Comparison of ENCODE assay signal across 8 cellular contexts in the genomic region with DNA sequence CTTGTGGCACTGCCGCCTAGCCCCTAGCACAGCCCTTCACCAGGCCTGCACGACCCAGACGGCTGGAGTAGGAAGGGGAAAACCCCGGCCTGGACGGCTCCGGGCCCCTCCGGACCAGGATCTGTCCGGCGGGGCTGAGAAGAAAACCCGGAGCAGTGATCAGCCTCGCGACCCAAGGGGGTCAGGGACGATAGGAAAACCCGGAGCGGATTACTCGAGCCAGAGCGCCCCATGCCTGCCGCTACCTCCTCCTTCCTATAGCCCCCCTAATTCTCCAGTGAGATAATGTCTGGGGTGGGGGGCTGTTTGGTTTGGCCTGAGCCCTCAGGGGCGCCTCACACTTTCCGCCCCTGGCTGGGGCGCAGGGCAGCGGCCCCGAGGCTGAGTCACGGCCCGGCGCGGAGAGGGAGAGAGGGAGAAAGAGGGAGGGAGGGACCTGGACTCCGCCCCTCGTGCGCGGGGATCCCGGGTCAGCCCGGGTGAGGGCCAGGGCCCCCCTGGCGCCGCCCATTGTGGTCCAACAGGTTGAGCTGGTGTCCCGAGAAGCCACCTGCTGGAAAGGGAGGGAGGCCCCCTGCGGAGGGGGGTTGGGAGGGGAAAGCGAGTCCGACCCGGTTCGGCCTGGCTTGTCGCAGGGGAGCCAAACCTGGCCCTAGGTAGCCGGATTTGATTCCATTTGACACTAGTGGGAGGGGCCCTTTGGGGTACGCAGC. TPM values are rescaled to one million over a fixed set of nuclear protein-coding genes. Genes with fewer than 3 reads are reported as not detected.
DNase-seq lines count a peak whose midpoint lies in the region; TF ChIP-seq lines count a peak whose summit lies in the region.

No MANE protein-coding gene starts in this region.

- peaks cover 30% of the 10 kb centered on the region for H3K79me2 ChIP-seq in GM23248 (ENCODE audit: insufficient read depth)

- no peaks in the 10 kb centered on the region for H3K9me3 ChIP-seq in GM23248 (ENCODE audit: low read depth)
- H3K9me3 ChIP-seq in MG63 = no peaks in the 10 kb centered on the region; the same call in 1 of the 2 replicates

- H3K36me3 Mint-ChIP-seq in nephron (ENCODE audit: low read depth) = no peaks in the 10 kb centered on the region
- no peaks in the 10 kb centered on the region for H3K36me3 Mint-ChIP-seq in stimulated activated naive CD8-positive, alpha-beta T cell treated with anti-CD3 and anti-CD28 coated beads, Interleukin-15, Interleukin-2, amounts not matched to agents 100 ng/mL and 50 ng/mL, for 24 hours (ENCODE audit: low read depth)

- H3K36me3 ChIP-seq in GM23248 (ENCODE audit: low read depth) (no peaks in the 10 kb centered on the region), MG63 (peaks cover 21% of the 10 kb centered on the region)

- H3K27ac ChIP-seq in GM23248 = peak overlapping the region; percentile 67

- peaks cover 4% of the 10 kb centered on the region; the same call in 1 of the 2 replicates for H3F3A ChIP-seq in GM23248 (ENCODE audit: insufficient read depth)

- 1 to 2% methylated on average over 32 to 44 of the region's 44 CpGs for WGBS in GM23248 (ENCODE audit: low coverage in 1 of 2, low lambda C conversion rate in 2 of 2, missing lambda C conversion rate in 2 of 2), 2 experiments

- DNase-seq in DMS53 treated with DMSO at 0.1 percent for 48 hours (lab: John Stamatoyannopoulos, UW; ENCODE audit: unreplicated experiment) (peak; percentile 89), GM23248 (peak; percentile 92), MG63 (peak; percentile 97), SHP77 treated with DMSO at 0.1 percent for 48 hours (lab: John Stamatoyannopoulos, UW) (peak; percentile 94), activated gamma-delta T cell (lab: John Stamatoyannopoulos, UW) (peak; percentile 85), fibroblast of the aortic adventitia (ENCODE audit: low read depth) (peak; percentile 86)

- in situ Hi-C loops in GM23248 (cut with MboI) = no loop called here

- peak overlapping the region; percentile 98 to 99 (median 98) for H3K27ac Mint-ChIP-seq in nephron
- peak overlapping the region; percentile 93 for H3K27ac Mint-ChIP-seq in stimulated activated naive CD8-positive, alpha-beta T cell treated with anti-CD3 and anti-CD28 coated beads, Interleukin-15, Interleukin-2, amounts not matched to agents 100 ng/mL and 50 ng/mL, for 24 hours

- TF ChIP-seq CTCF in fibroblast of the aortic adventitia (IDR thresholded peaks at IDR 0.05; ENCODE audit: insufficient read depth, low read length) = no peak
- TF ChIP-seq CTCF in nephron (IDR thresholded peaks at IDR 0.05; ENCODE audit: unreplicated experiment in 3 of 3) = no peak

- no peaks in the 10 kb centered on the region for H3K9me2 ChIP-seq in GM23248 (ENCODE audit: insufficient read depth)

- no peaks in the 10 kb centered on the region for H3K9me3 Mint-ChIP-seq in nephron
- no peaks in the 10 kb centered on the region for H3K9me3 Mint-ChIP-seq in stimulated activated naive CD8-positive, alpha-beta T cell treated with anti-CD3 and anti-CD28 coated beads, Interleukin-15, Interleukin-2, amounts not matched to agents 100 ng/mL and 50 ng/mL, for 24 hours

- peak overlapping the region; percentile 89 for H3K4me2 ChIP-seq in GM23248 (ENCODE audit: unreplicated experiment)

- peaks cover 25% of the 10 kb centered on the region for H3K4me1 ChIP-seq in GM23248 (ENCODE audit: insufficient read depth)

- H3K4me3 ChIP-seq in GM23248 = peak overlapping the region; percentile 80
- peak overlapping the region; percentile 77 for H3K4me3 ChIP-seq in MG63
- H3K4me3 ChIP-seq in fibroblast of the aortic adventitia (ENCODE audit: low read depth, low read length) = peak overlapping the region; percentile 79

- no peaks in the 10 kb centered on the region for H4K20me1 ChIP-seq in GM23248 (ENCODE audit: insufficient read depth)

- H2AFZ ChIP-seq in GM23248 = peak overlapping the region; percentile 69

- H3K4me3 Mint-ChIP-seq in nephron = peak overlapping the region; percentile 88 to 97 (median 95)
- peak overlapping the region; percentile 81 for H3K4me3 Mint-ChIP-seq in stimulated activated naive CD8-positive, alpha-beta T cell treated with anti-CD3 and anti-CD28 coated beads, Interleukin-15, Interleukin-2, amounts not matched to agents 100 ng/mL and 50 ng/mL, for 24 hours

- H3K27me3 ChIP-seq in GM23248 (replicated peaks; ENCODE audit: insufficient read depth) (no peaks in the 10 kb centered on the region), MG63 (no peaks in the 10 kb centered on the region)

- no peaks in the 10 kb centered on the region for H3K27me3 Mint-ChIP-seq in nephron (ENCODE audit: low read depth)
- H3K27me3 Mint-ChIP-seq in stimulated activated naive CD8-positive, alpha-beta T cell treated with anti-CD3 and anti-CD28 coated beads, Interleukin-15, Interleukin-2, amounts not matched to agents 100 ng/mL and 50 ng/mL, for 24 hours = peaks cover 5% of the 10 kb centered on the region

- H3K4me1 Mint-ChIP-seq in nephron = peaks cover 27% of the 10 kb centered on the region
- H3K4me1 Mint-ChIP-seq in stimulated activated naive CD8-positive, alpha-beta T cell treated with anti-CD3 and anti-CD28 coated beads, Interleukin-15, Interleukin-2, amounts not matched to agents 100 ng/mL and 50 ng/mL, for 24 hours (ENCODE audit: low read depth) = peaks cover 53% of the 10 kb centered on the region

- peak overlapping the region; percentile 75 for H3K9ac ChIP-seq in GM23248

RNA-seq across cellular contexts. Expression of a gene that starts 1.7 kb away (rescaled TPM):
- total RNA-seq in GM23248 (2014; rRNA removed; shearing (Covaris generic)) = 16.8 and 27.0 TPM in 2 replicates
- polyA plus RNA-seq in GM23248 (2016; fragmentation: Nextera tagmentation; extraction: Ambion mirVana) = 2.3 and 2.9 TPM in 2 replicates
- total RNA-seq in MG63 (2014; rRNA removed; shearing (Covaris generic); ENCODE audit: low replicate concordance) = 25.7 and 60.5 TPM in 2 replicates
- total RNA-seq in fibroblast of the aortic adventitia (ENCODE audit: low replicate concordance) = 14.0 and 15.4 TPM in 2 replicates

RNA-seq across cellular contexts. Expression of a gene that starts 7.5 kb away (rescaled TPM):
- not detected in 2 replicates for total RNA-seq in GM23248 (2014; rRNA removed; shearing (Covaris generic))
- not detected in 2 replicates for polyA plus RNA-seq in GM23248 (2016; fragmentation: Nextera tagmentation; extraction: Ambion mirVana)
- not detected in 2 replicates for total RNA-seq in MG63 (2014; rRNA removed; shearing (Covaris generic); ENCODE audit: low replicate concordance)
- total RNA-seq in fibroblast of the aortic adventitia (ENCODE audit: low replicate concordance) = not detected in 2 replicates

RNA-seq across cellular contexts. Expression of a gene that starts 17.7 kb away (rescaled TPM):
- total RNA-seq in GM23248 (2014; rRNA removed; shearing (Covaris generic)) = 15.6 and 21.3 TPM in 2 replicates
- polyA plus RNA-seq in GM23248 (2016; fragmentation: Nextera tagmentation; extraction: Ambion mirVana) = 26.4 and 30.2 TPM in 2 replicates
- total RNA-seq in MG63 (2014; rRNA removed; shearing (Covaris generic); ENCODE audit: low replicate concordance) = 39.6 and 49.6 TPM in 2 replicates
- 5.2 and 17.7 TPM in 2 replicates for total RNA-seq in fibroblast of the aortic adventitia (ENCODE audit: low replicate concordance)

RNA-seq across cellular contexts. Expression of a gene that starts 26.4 kb away (rescaled TPM):
- total RNA-seq in GM23248 (2014; rRNA removed; shearing (Covaris generic)) = 45.6 and 50.3 TPM in 2 replicates
- 113 and 119 TPM in 2 replicates for polyA plus RNA-seq in GM23248 (2016; fragmentation: Nextera tagmentation; extraction: Ambion mirVana)
- 124 and 222 TPM in 2 replicates for total RNA-seq in MG63 (2014; rRNA removed; shearing (Covaris generic); ENCODE audit: low replicate concordance)
- 24.0 and 80.7 TPM in 2 replicates for total RNA-seq in fibroblast of the aortic adventitia (ENCODE audit: low replicate concordance)

RNA-seq across cellular contexts. Expression of a gene that starts 30.3 kb away (rescaled TPM):
- 295 and 319 TPM in 2 replicates for total RNA-seq in GM23248 (2014; rRNA removed; shearing (Covaris generic))
- polyA plus RNA-seq in GM23248 (2016; fragmentation: Nextera tagmentation; extraction: Ambion mirVana) = 275 and 278 TPM in 2 replicates
- total RNA-seq in MG63 (2014; rRNA removed; shearing (Covaris generic); ENCODE audit: low replicate concordance) = 140 and 175 TPM in 2 replicates
- 111 and 167 TPM in 2 replicates for total RNA-seq in fibroblast of the aortic adventitia (ENCODE audit: low replicate concordance)

Comparison
In these comparisons a context has a peak if more than half of its experiments do, and no peak if none do; other contexts are left out.
1. Peak in every context shown above with its lines: DNase-seq, H3K4me3 ChIP-seq and H3K27ac ChIP-seq.